ENCODE assay signal across 11 cellular contexts in genomic region chr2:102065675-102066252, GRCh38.
DNase-seq lines count a peak whose midpoint lies in the region; ATAC-seq, FAIRE-seq and TF ChIP-seq lines count a peak whose summit lies in the region.
"Had no signal": no experiment of that assay in that cellular context is flagged by ENCODE, and none has a peak within 500 bp of the region (broad histone marks: within the 10 kb centered on the region; RNA-seq: fewer than 3 reads in every experiment).

No MANE protein-coding gene starts in this region.

- H3K36me3 Mint-ChIP-seq in progenitor cell of endocrine pancreas (ENCODE audit: insufficient read depth): no peaks in the 10 kb centered on the region

- no peak for FAIRE-seq in GM12892 (lab: Jason Lieb, UNC)

- TF ChIP-seq POLR2A in esophagus squamous epithelium (IDR thresholded peaks at IDR 0.05) (no peak), GM12892 (IDR thresholded peaks at IDR 0.05; ENCODE audit: low read depth, low read length) (no peak)

- H3K27ac Mint-ChIP-seq in progenitor cell of endocrine pancreas: peak overlapping the region; percentile 59
- H3K27ac Mint-ChIP-seq: nephron progenitor cell had no signal

- 47 to 54% methylated on average over 11 of the region's 12 CpGs for WGBS in esophagus squamous epithelium, 2 donors

- BruUV-seq in PC-3 (replicated peaks; lab: Mats Ljungman, UMichigan): no TSS peak

- H2AFZ ChIP-seq in PC-3 (ENCODE audit: low read length): no peak overlapping the region

- H3K9me2 ChIP-seq in PC-3 (replicated peaks; ENCODE audit: low read length): no peaks in the 10 kb centered on the region

- H3K4me3 Mint-ChIP-seq in progenitor cell of endocrine pancreas (ENCODE audit: low read depth): no peak overlapping the region
- H3K4me3 Mint-ChIP-seq: nephron progenitor cell had no signal

- no peaks in the 10 kb centered on the region for H3K79me2 ChIP-seq in PC-3 (ENCODE audit: low read length)

- no peaks in the 10 kb centered on the region for H3F3A ChIP-seq in PC-3 (ENCODE audit: low read length, unreplicated experiment)

- H3K4me1 ChIP-seq in PC-3 (ENCODE audit: insufficient read depth, low read length) (peaks cover 26% of the 10 kb centered on the region), esophagus squamous epithelium (peaks cover 34 to 74% (median 48%) of the 10 kb centered on the region in 3 donors)

- H3K9me3 ChIP-seq in PC-3 (ENCODE audit: low read length) (no peaks in the 10 kb centered on the region), esophagus squamous epithelium (peaks cover 0 to 13% (median 0%) of the 10 kb centered on the region in 3 donors)

- no peak overlapping the region for H3K9ac ChIP-seq in PC-3 (ENCODE audit: low read length)

- CTCF ChIA-PET in PC-3 (lab: Charles Lee): no interaction called here

- no peak overlapping the region for H3K4me2 ChIP-seq in PC-3 (ENCODE audit: low read length)

- peaks cover 25% of the 10 kb centered on the region for H3K4me1 Mint-ChIP-seq in progenitor cell of endocrine pancreas (ENCODE audit: low read depth)

- H3K36me3 ChIP-seq in PC-3 (ENCODE audit: low read depth, low read length) (no peaks in the 10 kb centered on the region), esophagus squamous epithelium (no peaks in the 10 kb centered on the region), H7 (replicated peaks; ENCODE audit: control insufficient read depth, insufficient read depth, low read length) (no peaks in the 10 kb centered on the region)

- TF ChIP-seq CTCF in PC-3 (conservative IDR thresholded peaks at IDR 0.05; ENCODE audit: low read depth, low read length) (no peak), esophagus squamous epithelium (IDR thresholded peaks at IDR 0.05) (no peak), progenitor cell of endocrine pancreas (IDR thresholded peaks at IDR 0.05; ENCODE audit: unreplicated experiment) (no peak), GM20000 (IDR thresholded peaks at IDR 0.05; ENCODE audit: extremely low read depth, missing control alignments) (no peak)

- H3K9me3 Mint-ChIP-seq in progenitor cell of endocrine pancreas (ENCODE audit: low read depth): no peaks in the 10 kb centered on the region

- H3K27me3 Mint-ChIP-seq in progenitor cell of endocrine pancreas: peaks cover 11% of the 10 kb centered on the region

- H3K4me3 ChIP-seq in PC-3 (ENCODE audit: low read length): no peak overlapping the region
- H3K4me3 ChIP-seq in esophagus squamous epithelium: no peak overlapping the region
- H3K4me3 ChIP-seq in H7 (ENCODE audit: insufficient read depth, low read depth, low read length): no peak overlapping the region

- no peak for ATAC-seq in PC-3
- ATAC-seq: activated CD4-positive, CD25-positive, alpha-beta regulatory T cell treated with anti-CD3 and anti-CD28 coated beads, Interleukin-2, amount 50 U/mL, for 24 hours had no signal

- no peaks in the 10 kb centered on the region for H4K20me1 ChIP-seq in PC-3 (ENCODE audit: low read length)

- intact Hi-C loops in PC-3 (cut with micrococcal nuclease): no loop called here
- intact Hi-C loops in esophagus squamous epithelium (cut with DNase I): no loop called here

- DNase-seq in DMS53 treated with DMSO at 0.1 percent for 48 hours (lab: John Stamatoyannopoulos, UW; ENCODE audit: unreplicated experiment) (peak; percentile 19), PC-3 (peak; percentile 63), esophagus squamous epithelium (lab: John Stamatoyannopoulos, UW) (no peak), progenitor cell of endocrine pancreas (ENCODE audit: low spot score, unreplicated experiment) (no peak), GM20000 (ENCODE audit: low spot score) (no peak), H7 (no peak), DMS 273 treated with DMSO at 0.1 percent for 48 hours (lab: John Stamatoyannopoulos, UW) (no peak), GM12892 (ENCODE audit: insufficient read length) (no peak)
- DNase-seq: GOT3, nephron progenitor cell had no signal

- POLR2A ChIA-PET in PC-3 (lab: Charles Lee; ENCODE audit: unreplicated experiment): no interaction called here

- H3K27ac ChIP-seq in PC-3 (ENCODE audit: low read length): no peak overlapping the region
- peak overlapping the region; percentile 87 to 96 (median 91) for H3K27ac ChIP-seq in esophagus squamous epithelium

- no peaks in the 10 kb centered on the region for H3K27me3 ChIP-seq in PC-3 (ENCODE audit: low read length)
- no peaks in the 10 kb centered on the region for H3K27me3 ChIP-seq in esophagus squamous epithelium
- H3K27me3 ChIP-seq in H7 (ENCODE audit: control insufficient read depth, insufficient read depth, low read length): no peaks in the 10 kb centered on the region; the same call in 1 of the 2 replicates

Comparison
In these comparisons a context has a peak if more than half of its experiments do, and no peak if none do; other contexts are left out.
1. DNase-seq: peak in DMS53 treated with DMSO at 0.1 percent for 48 hours (single experiment) and PC-3 (single experiment); none in esophagus squamous epithelium (single experiment), progenitor cell of endocrine pancreas (single experiment), GM20000 (single experiment), H7 (single experiment), DMS 273 treated with DMSO at 0.1 percent for 48 hours (single experiment) and GM12892 (single experiment).